Comparison of ENCODE assay signal across 22 cellular contexts in the genomic region with DNA sequence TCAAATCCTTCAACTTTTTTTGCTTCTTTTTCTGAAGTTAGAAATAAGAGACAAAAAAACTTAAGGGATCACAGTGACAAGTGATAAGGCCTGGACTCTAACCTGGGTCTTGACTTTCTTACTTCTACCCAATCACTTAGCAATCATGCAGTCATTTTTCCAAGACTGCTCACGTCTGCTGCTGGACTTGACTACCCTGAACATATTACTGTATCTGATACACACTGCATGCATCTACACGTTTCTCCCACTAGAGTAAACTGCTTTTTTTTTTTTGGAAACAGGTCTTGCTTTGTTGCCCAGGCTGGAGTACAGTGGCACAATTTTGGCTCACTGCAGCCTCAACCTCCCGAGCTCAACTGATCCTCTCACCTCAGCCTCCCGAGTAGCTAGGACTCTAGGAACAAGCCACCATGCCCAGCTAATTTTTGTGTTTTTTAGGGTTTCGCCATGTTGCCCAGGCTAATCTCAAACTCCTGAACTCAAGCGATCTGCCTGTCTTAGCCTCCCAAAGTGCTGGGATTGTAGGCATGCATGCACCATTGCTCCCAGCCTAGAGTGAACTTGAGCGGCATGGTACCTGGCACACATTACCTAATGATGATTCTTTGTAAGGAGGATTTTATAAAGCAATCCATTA. TPM values are rescaled to one million over a fixed set of nuclear protein-coding genes. Genes with fewer than 3 reads are reported as not detected.
A peak's percentile ranks its signal among the peaks of the same experiment; 100 is the strongest.
DNase-seq lines count a peak whose midpoint lies in the region; ATAC-seq, FAIRE-seq and TF ChIP-seq lines count a peak whose summit lies in the region.
"Had no signal": no experiment of that assay in that cellular context is flagged by ENCODE, and none has a peak within 500 bp of the region (broad histone marks: within the 10 kb centered on the region; RNA-seq: fewer than 3 reads in every experiment).

No MANE protein-coding gene starts in this region.

- peaks cover 0 to 2% (median 0%) of the 10 kb centered on the region in 8 donors for H3K9me3 Mint-ChIP-seq in CD4-positive, alpha-beta memory T cell
- no peaks in the 10 kb centered on the region for H3K9me3 Mint-ChIP-seq in progenitor cell of endocrine pancreas (ENCODE audit: low read depth)
- H3K9me3 Mint-ChIP-seq: activated naive CD8-positive, alpha-beta T cell treated with anti-CD3 and anti-CD28 coated beads for 36 hours; activated T-cell treated with anti-CD3 and anti-CD28 coated beads, Interleukin-2, amount 50 U/mL, for 24 hours; stimulated activated memory B cell treated with anti-CD40 and anti-IgM and Interleukin-4, amounts not matched to agents 10 μg/mL and 1 μg/mL and 100 μg/mL, for 72 hours had no signal

- H4K20me1 ChIP-seq in endothelial cell of umbilical vein (replicated peaks; ENCODE audit: control insufficient read depth, extremely low read depth, insufficient read depth, low read length): no peaks in the 10 kb centered on the region

- H2AFZ ChIP-seq in endothelial cell of umbilical vein (ENCODE audit: low read depth, low read length): no peak overlapping the region

- BruUV-seq in endothelial cell of umbilical vein (replicated peaks; lab: Mats Ljungman, UMichigan): no TSS peak

- H3K27ac Mint-ChIP-seq in CD4-positive, alpha-beta memory T cell: peak overlapping the region in 4 of 7 donors; percentile 44 to 73 (median 55)
- H3K27ac Mint-ChIP-seq in progenitor cell of endocrine pancreas: peak overlapping the region; percentile 90
- H3K27ac Mint-ChIP-seq: stimulated activated memory B cell treated with anti-CD40 and anti-IgM and Interleukin-4, amounts not matched to agents 10 μg/mL and 1 μg/mL and 100 μg/mL, for 72 hours had no signal

- peak overlapping the region; percentile 46 for H3K9ac ChIP-seq in endothelial cell of umbilical vein (replicated peaks; ENCODE audit: extremely low read depth, insufficient read depth, low read length)

- no peak overlapping the region for H3K27ac ChIP-seq in CD4-positive, alpha-beta memory T cell (ENCODE audit: low read depth, low read length)
- H3K27ac ChIP-seq in HL-60 (replicated peaks) (peak overlapping the region; percentile 38), endothelial cell of umbilical vein (ENCODE audit: insufficient read depth, low read depth, low read length) (peak overlapping the region; percentile 59), caudate nucleus (ENCODE audit: low read depth, low read length) (no peak overlapping the region)
- H3K27ac ChIP-seq: tibial nerve had no signal

- peaks cover 80 to 86% of the 10 kb centered on the region in 2 donors for H3K36me3 Mint-ChIP-seq in CD4-positive, alpha-beta memory T cell
- H3K36me3 Mint-ChIP-seq in progenitor cell of endocrine pancreas (ENCODE audit: insufficient read depth): peaks cover 53% of the 10 kb centered on the region

- intact Hi-C loops in CD4-positive, alpha-beta memory T cell (cut with micrococcal nuclease): no loop called here
- intact Hi-C loops in endothelial cell of umbilical vein (cut with micrococcal nuclease) (loop anchor here (1.0 to 5.0 kb wide), 3 partner anchors 17 to 257 kb away; no protein-coding TSS in a partner anchor), posterior cingulate gyrus (cut with DNase I) (loop anchor here (10.0 kb wide), 1 partner anchor 55 kb away; no protein-coding TSS in a partner anchor)

- ATAC-seq in stimulated activated naive CD8-positive, alpha-beta T cell treated with anti-CD3 and anti-CD28 coated beads, Interleukin-15, Interleukin-2, amounts not matched to agents 100 U/mL and 50 U/mL, for 24 hours: no peak
- ATAC-seq: body of pancreas; gastroesophageal sphincter; left colon; stimulated activated memory B cell treated with anti-CD40 and anti-IgM and Interleukin-4, amounts not matched to agents 10 μg/mL and 1 μg/mL and 100 μg/mL, for 72 hours had no signal

- no peaks in the 10 kb centered on the region for H3K27me3 ChIP-seq in CD4-positive, alpha-beta memory T cell (ENCODE audit: insufficient read depth, low read length)
- H3K27me3 ChIP-seq in HL-60 (ENCODE audit: insufficient read depth, poor library complexity, severe bottlenecking) (no peaks in the 10 kb centered on the region), endothelial cell of umbilical vein (ENCODE audit: control insufficient read depth in 2 of 2, insufficient read depth in 2 of 2, low read length in 2 of 2) (no peaks in the 10 kb centered on the region)
- H3K27me3 ChIP-seq: body of pancreas, gastroesophageal sphincter, right atrium auricular region, tibial nerve had no signal

- H3K36me3 ChIP-seq in CD4-positive, alpha-beta memory T cell (ENCODE audit: insufficient read depth, low read length): peaks cover 61% of the 10 kb centered on the region
- peaks cover 25 to 36% of the 10 kb centered on the region in 2 experiments for H3K36me3 ChIP-seq in endothelial cell of umbilical vein (ENCODE audit: control insufficient read depth in 2 of 2, extremely low read depth in 1 of 2, insufficient read depth in 2 of 2, low read length in 2 of 2)

- POLR2A ChIA-PET in CD4-positive, alpha-beta memory T cell (lab: Charles Lee; ENCODE audit: partially characterized antibody): interaction anchor here (1.1 to 2.4 kb wide), 2 partner anchors 8 to 71 kb away, joined by 3 to 6 read pairs; a partner anchor contains a TSS
- POLR2A ChIA-PET in endothelial cell of umbilical vein (lab: Charles Lee): no interaction called here

- H3K27me3 Mint-ChIP-seq in CD4-positive, alpha-beta memory T cell: no peaks in the 10 kb centered on the region
- no peaks in the 10 kb centered on the region for H3K27me3 Mint-ChIP-seq in progenitor cell of endocrine pancreas
- H3K27me3 Mint-ChIP-seq: activated naive CD8-positive, alpha-beta T cell treated with anti-CD3 and anti-CD28 coated beads for 36 hours; activated T-cell treated with anti-CD3 and anti-CD28 coated beads, Interleukin-2, amount 50 U/mL, for 24 hours; stimulated activated memory B cell treated with anti-CD40 and anti-IgM and Interleukin-4, amounts not matched to agents 10 μg/mL and 1 μg/mL and 100 μg/mL, for 72 hours had no signal

- H3K4me1 Mint-ChIP-seq in CD4-positive, alpha-beta memory T cell: peaks cover 17 to 46% (median 31%) of the 10 kb centered on the region in 4 donors
- peaks cover 12% of the 10 kb centered on the region for H3K4me1 Mint-ChIP-seq in progenitor cell of endocrine pancreas (ENCODE audit: low read depth)
- H3K4me1 Mint-ChIP-seq: stimulated activated memory B cell treated with anti-CD40 and anti-IgM and Interleukin-4, amounts not matched to agents 10 μg/mL and 1 μg/mL and 100 μg/mL, for 72 hours had no signal

- no peaks in the 10 kb centered on the region for H3K9me1 ChIP-seq in endothelial cell of umbilical vein (replicated peaks; ENCODE audit: control insufficient read depth, extremely low read depth, insufficient read depth, low read length)

- TF ChIP-seq CTCF in HL-60 (IDR thresholded peaks at IDR 0.05; ENCODE audit: insufficient read depth, low read length) (no peak), endothelial cell of umbilical vein (IDR thresholded peaks at IDR 0.05; ENCODE audit: extremely low read depth in 1 of 2, insufficient read depth in 1 of 2, low read depth in 1 of 2, low read length in 2 of 2) (no peak), progenitor cell of endocrine pancreas (IDR thresholded peaks at IDR 0.05; ENCODE audit: unreplicated experiment) (no peak)

- no peak overlapping the region for H3K4me3 Mint-ChIP-seq in CD4-positive, alpha-beta memory T cell
- H3K4me3 Mint-ChIP-seq in progenitor cell of endocrine pancreas (ENCODE audit: low read depth): no peak overlapping the region
- H3K4me3 Mint-ChIP-seq: activated naive CD8-positive, alpha-beta T cell treated with anti-CD3 and anti-CD28 coated beads for 36 hours; activated T-cell treated with anti-CD3 and anti-CD28 coated beads, Interleukin-2, amount 50 U/mL, for 24 hours; stimulated activated memory B cell treated with anti-CD40 and anti-IgM and Interleukin-4, amounts not matched to agents 10 μg/mL and 1 μg/mL and 100 μg/mL, for 72 hours had no signal

- dilution Hi-C loops in endothelial cell of umbilical vein (cut with MboI; ENCODE audit: extremely low pct_ligation_motif_present, low sequenced_read_pairs): no loop called here

- DNase-seq in CD4-positive, alpha-beta memory T cell: no peak
- no peak for DNase-seq in HL-60 (ENCODE audit: low read depth in 1 of 2, low spot score in 1 of 2)
- DNase-seq in endothelial cell of umbilical vein (ENCODE audit: low read depth, low spot score): no peak
- no peak for DNase-seq in progenitor cell of endocrine pancreas (ENCODE audit: low spot score, unreplicated experiment)
- no peak for DNase-seq in stimulated activated naive CD8-positive, alpha-beta T cell treated with anti-CD3 and anti-CD28 coated beads, Interleukin-15, Interleukin-2, amounts not matched to agents 100 U/mL and 50 U/mL, for 24 hours
- no peak for DNase-seq in retina
- no peak for DNase-seq in caudate nucleus (lab: John Stamatoyannopoulos, UW)
- DNase-seq in posterior cingulate gyrus: no peak
- DNase-seq: activated CD4-positive, alpha-beta T cell treated with anti-CD3 and anti-CD28 coated beads, Interleukin-2, amount 50 U/mL, for 4 hours; activated naive CD8-positive, alpha-beta T cell treated with anti-CD3 and anti-CD28 coated beads for 36 hours; activated T-cell treated with anti-CD3 and anti-CD28 coated beads, Interleukin-2, amount 50 U/mL, for 24 hours; body of pancreas; cortex of kidney; H7; left colon; mucosa of descending colon; NCI-H2171; NCI-H526 treated with DMSO at 0.1 percent for 48 hours had no signal

- CTCF ChIA-PET in CD4-positive, alpha-beta memory T cell (lab: Charles Lee; ENCODE audit: partially characterized antibody): interaction anchor here (0.6 to 1.4 kb wide), 2 partner anchors 34 to 127 kb away, joined by 3 read pairs; no protein-coding TSS in a partner anchor
- CTCF ChIA-PET in endothelial cell of umbilical vein (lab: Charles Lee): interaction anchor here (0.7 to 1.6 kb wide), 4 partner anchors 46 to 71 kb away, joined by 3 to 9 read pairs (median 4); a partner anchor contains a TSS

- H3K4me1 ChIP-seq in CD4-positive, alpha-beta memory T cell (ENCODE audit: insufficient read depth, low read length): peaks cover 26% of the 10 kb centered on the region
- H3K4me1 ChIP-seq in endothelial cell of umbilical vein (ENCODE audit: control insufficient read depth, extremely low read depth, insufficient read depth, low read length): peaks cover 34% of the 10 kb centered on the region
- H3K4me1 ChIP-seq: body of pancreas had no signal

- peak overlapping the region; percentile 6 for H3K4me2 ChIP-seq in endothelial cell of umbilical vein (ENCODE audit: insufficient read depth, low read length)

- H3K79me2 ChIP-seq in endothelial cell of umbilical vein (ENCODE audit: control insufficient read depth, insufficient read depth, low read length): no peaks in the 10 kb centered on the region

- TF ChIP-seq POLR2A in endothelial cell of umbilical vein (IDR thresholded peaks at IDR 0.05; ENCODE audit: low read depth, low read length): no peak

- no peak for FAIRE-seq in endothelial cell of umbilical vein (lab: Jason Lieb, UNC)

- H3K4me3 ChIP-seq in CD4-positive, alpha-beta memory T cell (ENCODE audit: low read length in 2 of 2): no peak overlapping the region
- H3K4me3 ChIP-seq in HL-60 (replicated peaks; ENCODE audit: insufficient read depth, low read length): no peak overlapping the region
- no peak overlapping the region for H3K4me3 ChIP-seq in endothelial cell of umbilical vein (replicated peaks in 1 of 3; ENCODE audit: insufficient read depth in 1 of 3, low read depth in 1 of 3, low read length in 3 of 3)
- H3K4me3 ChIP-seq: body of pancreas, gastroesophageal sphincter, mucosa of descending colon, right atrium auricular region, tibial nerve had no signal

- no peaks in the 10 kb centered on the region for H3K9me3 ChIP-seq in CD4-positive, alpha-beta memory T cell (ENCODE audit: control insufficient read depth in 1 of 2, low read length in 2 of 2)
- no peaks in the 10 kb centered on the region for H3K9me3 ChIP-seq in endothelial cell of umbilical vein (replicated peaks; ENCODE audit: control insufficient read depth, insufficient read depth, low read length)
- H3K9me3 ChIP-seq: body of pancreas, gastroesophageal sphincter, mucosa of descending colon, right atrium auricular region, tibial nerve had no signal

RNA-seq across cellular contexts. Expression of a gene that starts 7.4 kb away (rescaled TPM):
- total RNA-seq in CD4-positive, alpha-beta memory T cell: 10 to 100 TPM; 52.6 to 57.7 TPM
- 100 to 1,000 TPM; 102 to 148 TPM for polyA plus RNA-seq in CD4-positive, alpha-beta memory T cell
- total RNA-seq in endothelial cell of umbilical vein: 44.7 and 45.5 TPM in 2 replicates
- polyA plus RNA-seq in endothelial cell of umbilical vein: 76.8 and 95.0 TPM in 2 replicates
- 88.0 and 92.2 TPM in 2 replicates for polyA plus RNA-seq in endothelial cell of umbilical vein (2011; cell fraction: cytosol; rRNA removed)
- polyA plus RNA-seq in endothelial cell of umbilical vein (2011; cell fraction: nucleus; rRNA removed): 45.9 and 46.6 TPM in 2 replicates
- polyA plus RNA-seq in endothelial cell of umbilical vein (2012): 79.0 and 81.8 TPM in 2 replicates
- polyA minus RNA-seq in endothelial cell of umbilical vein: 118 and 123 TPM in 2 replicates
- polyA minus RNA-seq in endothelial cell of umbilical vein (2011; cell fraction: cytosol; rRNA and poly(A)+ RNA removed): 4.2 TPM
- 27.9 and 36.1 TPM in 2 replicates for polyA minus RNA-seq in endothelial cell of umbilical vein (2011; cell fraction: nucleus; rRNA and poly(A)+ RNA removed)
- total RNA-seq in progenitor cell of endocrine pancreas: 98.1 and 99.5 TPM in 2 replicates

RNA-seq across cellular contexts. Expression of a gene that starts 17.2 kb away (rescaled TPM):
- 10 to 100 TPM; 19.4 to 20.9 TPM for total RNA-seq in CD4-positive, alpha-beta memory T cell
- 1 to 10 TPM; 6.7 to 7.6 TPM for polyA plus RNA-seq in CD4-positive, alpha-beta memory T cell
- total RNA-seq in endothelial cell of umbilical vein: 18.9 and 19.6 TPM in 2 replicates
- polyA plus RNA-seq in endothelial cell of umbilical vein: 3.5 and 4.5 TPM in 2 replicates
- polyA plus RNA-seq in endothelial cell of umbilical vein (2011; cell fraction: cytosol; rRNA removed): 5.9 and 6.4 TPM in 2 replicates
- 10.1 and 13.1 TPM in 2 replicates for polyA plus RNA-seq in endothelial cell of umbilical vein (2011; cell fraction: nucleus; rRNA removed)
- polyA plus RNA-seq in endothelial cell of umbilical vein (2012): 13.1 and 16.9 TPM in 2 replicates
- polyA minus RNA-seq in endothelial cell of umbilical vein: 8.0 and 8.1 TPM in 2 replicates
- 17.8 TPM for polyA minus RNA-seq in endothelial cell of umbilical vein (2011; cell fraction: cytosol; rRNA and poly(A)+ RNA removed)
- 8.1 and 10.0 TPM in 2 replicates for polyA minus RNA-seq in endothelial cell of umbilical vein (2011; cell fraction: nucleus; rRNA and poly(A)+ RNA removed)
- total RNA-seq in progenitor cell of endocrine pancreas: 17.4 and 17.6 TPM in 2 replicates

Comparison
In these comparisons a context has a peak if more than half of its experiments do, and no peak if none do; other contexts are left out.
1. H3K27ac ChIP-seq: peak in HL-60 (single experiment) and endothelial cell of umbilical vein (single experiment); none in CD4-positive, alpha-beta memory T cell (single experiment) and caudate nucleus (single experiment).